ENCODE assay signal across 32 cellular contexts in genomic region chr3:157650191-157650590, GRCh38.
"Had no signal": no experiment of that assay in that cellular context is flagged by ENCODE, and none has a peak within 500 bp of the region (broad histone marks: within the 10 kb centered on the region; RNA-seq: fewer than 3 reads in every experiment).

No MANE protein-coding gene starts in this region.

- DNase-seq: activated B cell treated with CpG ODN at 0.5 μM for 24 hours; activated CD4-positive, alpha-beta memory T cell treated with anti-CD3 and anti-CD28 coated beads, Interleukin-2, amount 10 ng/mL, durations not matched to agents 7 days and 5 days; activated CD4-positive, alpha-beta T cell treated with anti-CD3 and anti-CD28 coated beads for 48 hours; activated CD4-positive, CD25-positive, alpha-beta regulatory T cell treated with anti-CD3 and anti-CD28 coated beads, Interleukin-2, amount 50 U/mL, for 72 hours; activated CD8-positive, alpha-beta memory T cell treated with anti-CD3 and anti-CD28 coated beads for 24 hours; activated CD8-positive, alpha-beta memory T cell treated with anti-CD3 and anti-CD28 coated beads, Interleukin-2, amount 10 ng/mL, durations not matched to agents 7 days and 5 days; activated CD8-positive, alpha-beta memory T cell treated with anti-CD3 and anti-CD28 coated beads, Interleukin-2, amount 50 U/mL, for 48 hours; activated effector memory CD4-positive, alpha-beta T cell treated with Interleukin-2 at 50 U/mL for 16 hours; activated naive CD4-positive, alpha-beta T cell treated with anti-CD3 and anti-CD28 coated beads, Interleukin-2, amount 10 ng/mL, durations not matched to agents 7 days and 5 days; activated naive CD8-positive, alpha-beta T cell treated with anti-CD3 and anti-CD28 coated beads, Interleukin-2, amount 50 U/mL, for 24 hours; activated T-cell treated with anti-CD3 and anti-CD28 coated beads, Interleukin-2, amount 50 U/mL, for 48 hours; anterior cingulate cortex; caudate nucleus; cerebellar nuclear complex; Karpas-422; NCI-H1048; NCI-H1105 treated with DMSO at 0.1 percent for 48 hours; NCI-H1436; NCI-H1694; NCI-H1930; NCI-H2107; NCI-H2171; NCI-H510A treated with DMSO at 0.1 percent for 48 hours; NCI-H526 treated with DMSO at 0.1 percent for 48 hours; NCI-H774; Right ventricle myocardium superior; SW 1271; T-helper 1 cell; T-helper 2 cell; T-helper 9 cell had no signal

- H3K27ac ChIP-seq: VCaP had no signal

- ATAC-seq: activated CD8-positive, alpha-beta memory T cell treated with anti-CD3 and anti-CD28 coated beads, Interleukin-2, amount 10 ng/mL, durations not matched to agents 7 days and 5 days; activated naive CD8-positive, alpha-beta T cell treated with anti-CD3 and anti-CD28 coated beads, Interleukin-2, amount 50 U/mL, for 24 hours; K562 had no signal

- H3K4me3 ChIP-seq: K562 had no signal
